In genomic region chr2:187586091-187586632, GRCh38 we compare ENCODE assay signal across 8 cellular contexts. TPM values are rescaled to one million over a fixed set of nuclear protein-coding genes. Genes with fewer than 3 reads are reported as not detected.
DNase-seq lines count a peak whose midpoint lies in the region; ATAC-seq, FAIRE-seq and TF ChIP-seq lines count a peak whose summit lies in the region.

No MANE protein-coding gene starts in this region.

- 62 to 68% methylated on average over 3 of the region's 3 CpGs for WGBS in transverse colon (ENCODE audit: low coverage in 1 of 2), 2 donors

- TF ChIP-seq EP300 in transverse colon (IDR thresholded peaks at IDR 0.05; ENCODE audit: low read depth) = no peak

- intact Hi-C loops in PC-3 (cut with micrococcal nuclease) (no loop called here), transverse colon (cut with DNase I; ENCODE audit: low total_unique reads) (no loop called here)

- H3K79me2 ChIP-seq in PC-3 (ENCODE audit: low read length) = no peaks in the 10 kb centered on the region

- H3K36me3 ChIP-seq in PC-3 (ENCODE audit: low read depth, low read length) = no peaks in the 10 kb centered on the region
- H3K36me3 ChIP-seq in transverse colon = no peaks in the 10 kb centered on the region

- H3K9me2 ChIP-seq in PC-3 (replicated peaks; ENCODE audit: low read length) = no peaks in the 10 kb centered on the region

- CTCF ChIA-PET in PC-3 (lab: Charles Lee) = no interaction called here

- peaks cover 5% of the 10 kb centered on the region for H3F3A ChIP-seq in PC-3 (ENCODE audit: low read length, unreplicated experiment)

- H3K4me2 ChIP-seq in PC-3 (ENCODE audit: low read length) = peak overlapping the region; percentile 17; the same call in 1 of the 2 replicates

- H3K27me3 ChIP-seq in PC-3 (ENCODE audit: low read length) (no peaks in the 10 kb centered on the region), transverse colon (no peaks in the 10 kb centered on the region)

- DNase-seq in PC-3 (peak; percentile 56), fibroblast of villous mesenchyme (ENCODE audit: low read depth) (peak; percentile 47), NCI-H524 treated with DMSO at 0.1 percent for 48 hours (lab: John Stamatoyannopoulos, UW) (no peak), D721Med (ENCODE audit: insufficient read length, low spot score) (no peak), transverse colon (no peak)
- DNase-seq in effector CD4-positive, alpha-beta T cell = no peak

- H3K9me3 ChIP-seq in PC-3 (ENCODE audit: low read length) = no peaks in the 10 kb centered on the region
- no peaks in the 10 kb centered on the region for H3K9me3 ChIP-seq in transverse colon

- 0 out of 2 replicates have a peak overlapping the region, but pooled peaks have one; percentile 18 for H2AFZ ChIP-seq in PC-3 (ENCODE audit: low read length)

- FAIRE-seq in D721Med (lab: Jason Lieb, UNC) = no peak

- POLR2A ChIA-PET in PC-3 (lab: Charles Lee; ENCODE audit: unreplicated experiment) = no interaction called here

- no peaks in the 10 kb centered on the region for H4K20me1 ChIP-seq in PC-3 (ENCODE audit: low read length)

- no peak for TF ChIP-seq CTCF in PC-3 (conservative IDR thresholded peaks at IDR 0.05; ENCODE audit: low read depth, low read length)
- TF ChIP-seq CTCF in fibroblast of villous mesenchyme (IDR thresholded peaks at IDR 0.05; ENCODE audit: insufficient read depth, low read depth, low read length) = no peak
- TF ChIP-seq CTCF in D721Med (IDR thresholded peaks at IDR 0.05; ENCODE audit: insufficient read depth, missing control alignments) = no peak
- no peak for TF ChIP-seq CTCF in transverse colon (IDR thresholded peaks at IDR 0.05)

- H3K27ac ChIP-seq in PC-3 (ENCODE audit: low read length) (peak overlapping the region; percentile 29), transverse colon (no peak overlapping the region)

- no peak for TF ChIP-seq POLR2A in transverse colon (IDR thresholded peaks at IDR 0.05)

- in situ Hi-C loops in transverse colon (cut with MboI; ENCODE audit: low pct_ligation_motif_present in 1 of 4, low pct_unique_long_range_greater_than_20kb in 1 of 4, low sequenced_read_pairs in 3 of 4) = loop anchor here (25.0 kb wide), 1 partner anchor 926 kb away; no protein-coding TSS in a partner anchor

- no peak overlapping the region for H3K4me3 ChIP-seq in PC-3 (ENCODE audit: low read length)
- no peak overlapping the region for H3K4me3 ChIP-seq in fibroblast of villous mesenchyme (ENCODE audit: low read depth, low read length)
- no peak overlapping the region for H3K4me3 ChIP-seq in transverse colon

- ATAC-seq in GM18870 (IDR thresholded peaks at IDR 0.05; ENCODE audit: unreplicated experiment) (peak; percentile 84), HG02943 (IDR thresholded peaks at IDR 0.05; ENCODE audit: low read depth, unreplicated experiment) (peak; percentile 62), PC-3 (no peak)

- no peak overlapping the region for H3K9ac ChIP-seq in PC-3 (ENCODE audit: low read length)

- BruUV-seq in PC-3 (replicated peaks; lab: Mats Ljungman, UMichigan) = no TSS peak

- H3K4me1 ChIP-seq in PC-3 (ENCODE audit: insufficient read depth, low read length) (peaks cover 11% of the 10 kb centered on the region), transverse colon (peaks cover 0 to 8% (median 2%) of the 10 kb centered on the region in 4 donors)

RNA-seq across cellular contexts. Expression of gene TFPI, which starts 31.9 kb away (rescaled TPM):
- total RNA-seq in PC-3 (2014; rRNA removed) (15.0 and 16.0 TPM in 2 replicates), fibroblast of villous mesenchyme (110 and 126 TPM in 2 replicates), transverse colon (10 to 100 TPM in 3 of 4 donors, 1 to 10 TPM in 1; 7.1 to 28.9 (median 20.2) TPM)

Comparison
In these comparisons a context has a peak if more than half of its experiments do, and no peak if none do; other contexts are left out.
1. DNase-seq: peak in PC-3 (single experiment) and fibroblast of villous mesenchyme (single experiment); none in effector CD4-positive, alpha-beta T cell (single experiment), NCI-H524 treated with DMSO at 0.1 percent for 48 hours (single experiment), D721Med (single experiment) and transverse colon (single experiment).